2 cellular contexts compared by ENCODE assay signal in the genomic region with DNA sequence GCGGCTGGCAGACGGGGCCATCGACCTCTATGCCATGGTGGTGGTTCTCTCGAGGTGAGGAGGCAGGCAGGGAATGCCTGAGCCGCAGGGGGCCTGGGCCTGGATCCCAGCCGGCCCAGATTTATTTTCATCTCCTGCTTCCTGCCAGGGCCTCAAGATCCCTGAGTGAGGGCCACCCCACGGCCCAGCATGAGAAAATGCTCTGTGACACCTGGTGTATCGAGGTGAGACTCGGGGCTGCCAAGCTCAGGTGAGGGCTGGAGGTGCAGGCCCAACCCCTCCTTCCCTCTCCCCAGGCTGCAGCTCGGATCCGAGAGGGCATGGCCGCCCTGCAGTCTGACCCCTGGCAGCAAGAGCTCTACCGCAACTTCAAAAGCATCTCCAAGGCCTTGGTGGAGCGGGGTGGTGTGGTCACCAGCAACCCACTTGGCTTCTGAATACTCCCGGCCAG.
TF ChIP-seq lines count a peak whose summit lies in the region.

No MANE protein-coding gene starts in this region.

TF ChIP-seq in HCT116, 20 proteins besides CTCF, POLR2A, EP300 and RAD21:
- TF ChIP-seq FOSL1 (IDR thresholded peaks at IDR 0.05; ENCODE audit: low read depth) (no peak), MAX (IDR thresholded peaks at IDR 0.05) (no peak), POLR2AphosphoS5 (IDR thresholded peaks at IDR 0.05; ENCODE audit: low read depth, low read length) (no peak), ZNF274 (IDR thresholded peaks at IDR 0.05; ENCODE audit: low read depth, low read length) (no peak), EZH2phosphoT487 (IDR thresholded peaks at IDR 0.05; ENCODE audit: borderline replicate concordance) (no peak), EZH2 (IDR thresholded peaks at IDR 0.05) (no peak), SRF (IDR thresholded peaks at IDR 0.05; ENCODE audit: low read depth) (no peak), JUND (IDR thresholded peaks at IDR 0.05) (no peak), SP1 (IDR thresholded peaks at IDR 0.05; ENCODE audit: low read depth) (no peak), YY1 (IDR thresholded peaks at IDR 0.05; ENCODE audit: extremely low read depth, insufficient replicate concordance, low read depth, low read length) (no peak), SIN3A (IDR thresholded peaks at IDR 0.05; ENCODE audit: low read depth) (no peak), ZFX (IDR thresholded peaks at IDR 0.05) (no peak), CBX3 (IDR thresholded peaks at IDR 0.05; ENCODE audit: low read depth) (no peak)
- TF ChIP-seq, protein P1, sequence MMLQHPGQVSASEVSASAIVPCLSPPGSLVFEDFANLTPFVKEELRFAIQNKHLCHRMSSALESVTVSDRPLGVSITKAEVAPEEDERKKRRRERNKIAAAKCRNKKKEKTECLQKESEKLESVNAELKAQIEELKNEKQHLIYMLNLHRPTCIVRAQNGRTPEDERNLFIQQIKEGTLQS (IDR thresholded peaks at IDR 0.05): no peak
- TF ChIP-seq, protein P2, sequence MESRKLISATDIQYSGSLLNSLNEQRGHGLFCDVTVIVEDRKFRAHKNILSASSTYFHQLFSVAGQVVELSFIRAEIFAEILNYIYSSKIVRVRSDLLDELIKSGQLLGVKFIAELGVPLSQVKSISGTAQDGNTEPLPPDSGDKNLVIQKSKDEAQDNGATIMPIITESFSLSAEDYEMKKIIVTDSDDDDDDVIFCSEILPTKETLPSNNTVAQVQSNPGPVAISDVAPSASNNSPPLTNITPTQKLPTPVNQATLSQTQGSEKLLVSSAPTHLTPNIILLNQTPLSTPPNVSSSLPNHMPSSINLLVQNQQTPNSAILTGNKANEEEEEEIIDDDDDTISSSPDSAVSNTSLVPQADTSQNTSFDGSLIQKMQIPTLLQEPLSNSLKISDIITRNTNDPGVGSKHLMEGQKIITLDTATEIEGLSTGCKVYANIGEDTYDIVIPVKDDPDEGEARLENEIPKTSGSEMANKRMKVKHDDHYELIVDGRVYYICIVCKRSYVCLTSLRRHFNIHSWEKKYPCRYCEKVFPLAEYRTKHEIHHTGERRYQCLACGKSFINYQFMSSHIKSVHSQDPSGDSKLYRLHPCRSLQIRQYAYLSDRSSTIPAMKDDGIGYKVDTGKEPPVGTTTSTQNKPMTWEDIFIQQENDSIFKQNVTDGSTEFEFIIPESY (IDR thresholded peaks at IDR 0.05; ENCODE audit: extremely low read depth, insufficient replicate concordance, low read length): no peak

TF ChIP-seq in K562, 482 proteins besides CTCF, POLR2A, EP300 and RAD21:
- no peak for TF ChIP-seq DPF2 (IDR thresholded peaks at IDR 0.05)
- peak; percentile 50; the same call in 1 of the 2 replicates for TF ChIP-seq POLR2G (IDR thresholded peaks at IDR 0.05; ENCODE audit: low read depth, low read length)
- peak; percentile 47; the same call in 1 of the 2 replicates for TF ChIP-seq RBFOX2 (IDR thresholded peaks at IDR 0.05; ENCODE audit: low read depth, low read length)
